ENCODE assay signal across 18 cellular contexts in the genomic region with DNA sequence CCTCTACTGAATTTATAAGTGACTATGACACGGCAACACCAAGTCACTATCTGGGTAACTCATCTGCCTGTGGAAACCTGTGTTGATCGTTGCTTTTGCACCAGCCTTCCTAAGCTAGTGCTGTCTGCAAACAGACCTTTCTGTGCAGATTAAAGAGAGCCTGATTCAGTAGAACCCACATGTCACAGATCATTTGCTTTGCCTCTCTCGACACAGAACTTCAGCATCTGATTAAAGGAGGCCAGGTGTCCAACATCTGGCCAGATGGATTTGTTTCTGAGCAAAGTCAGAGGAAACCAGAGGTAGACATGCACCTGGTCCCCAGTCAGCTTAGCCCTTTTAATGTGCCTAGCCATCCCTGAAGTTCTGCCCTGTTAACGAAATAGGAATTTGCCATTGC.
A peak's percentile ranks its signal among the peaks of the same experiment; 100 is the strongest.
DNase-seq lines count a peak whose midpoint lies in the region; ATAC-seq and TF ChIP-seq lines count a peak whose summit lies in the region.
"Had no signal": no experiment of that assay in that cellular context is flagged by ENCODE, and none has a peak within 500 bp of the region (broad histone marks: within the 10 kb centered on the region; RNA-seq: fewer than 3 reads in every experiment).

No MANE protein-coding gene starts in this region.

- DNase-seq in NCI-H526 treated with DMSO at 0.1 percent for 48 hours (lab: John Stamatoyannopoulos, UW) (peak; percentile 9), NCI-H146 treated with DMSO at 0.1 percent for 48 hours (lab: John Stamatoyannopoulos, UW; ENCODE audit: unreplicated experiment) (no peak), KBM-7 (no peak)
- DNase-seq: activated CD4-positive, alpha-beta T cell treated with anti-CD3 and anti-CD28 coated beads, Interleukin-2, amount 50 U/mL, for 1 hour; activated T-cell treated with anti-CD3 and anti-CD28 coated beads, Interleukin-2, amount 50 U/mL, for 4 hours; BE2C; foreskin fibroblast; lower lobe of right lung; naive B cell; NCI-H1930; NK-92 treated with Interleukin-12 subunit alpha and Interleukin-12 subunit beta, amount 100 ng/mL, for 24 hours; testis had no signal

- in situ Hi-C loops in KBM-7 (cut with MboI; ENCODE audit: low pct_unique_long_range_greater_than_20kb, low sequenced_read_pairs) = no loop called here

- peak; percentile 46 for ATAC-seq in GM18870 (IDR thresholded peaks at IDR 0.05; ENCODE audit: unreplicated experiment)
- peak; percentile 58 for ATAC-seq in GM21447 (IDR thresholded peaks at IDR 0.05; ENCODE audit: unreplicated experiment)
- peak; percentile 59 for ATAC-seq in HG02943 (IDR thresholded peaks at IDR 0.05; ENCODE audit: low read depth, unreplicated experiment)
- ATAC-seq in GM21737 (IDR thresholded peaks at IDR 0.05; ENCODE audit: unreplicated experiment) = no peak
- no peak for ATAC-seq in SK-N-SH treated with all-trans-retinoic acid at 6 μM for 48 hours
- ATAC-seq: activated T-cell treated with anti-CD3 and anti-CD28 coated beads, Interleukin-2, amount 50 U/mL, for 4 hours; HCT116; lower lobe of right lung had no signal

TF ChIP-seq in SK-N-SH treated with all-trans-retinoic acid at 6 μM for 48 hours, 23 proteins besides CTCF, POLR2A, EP300 and RAD21:
- TF ChIP-seq, protein P1, sequence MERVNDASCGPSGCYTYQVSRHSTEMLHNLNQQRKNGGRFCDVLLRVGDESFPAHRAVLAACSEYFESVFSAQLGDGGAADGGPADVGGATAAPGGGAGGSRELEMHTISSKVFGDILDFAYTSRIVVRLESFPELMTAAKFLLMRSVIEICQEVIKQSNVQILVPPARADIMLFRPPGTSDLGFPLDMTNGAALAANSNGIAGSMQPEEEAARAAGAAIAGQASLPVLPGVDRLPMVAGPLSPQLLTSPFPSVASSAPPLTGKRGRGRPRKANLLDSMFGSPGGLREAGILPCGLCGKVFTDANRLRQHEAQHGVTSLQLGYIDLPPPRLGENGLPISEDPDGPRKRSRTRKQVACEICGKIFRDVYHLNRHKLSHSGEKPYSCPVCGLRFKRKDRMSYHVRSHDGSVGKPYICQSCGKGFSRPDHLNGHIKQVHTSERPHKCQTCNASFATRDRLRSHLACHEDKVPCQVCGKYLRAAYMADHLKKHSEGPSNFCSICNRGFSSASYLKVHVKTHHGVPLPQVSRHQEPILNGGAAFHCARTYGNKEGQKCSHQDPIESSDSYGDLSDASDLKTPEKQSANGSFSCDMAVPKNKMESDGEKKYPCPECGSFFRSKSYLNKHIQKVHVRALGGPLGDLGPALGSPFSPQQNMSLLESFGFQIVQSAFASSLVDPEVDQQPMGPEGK (CRISPR knock-in tag; IDR thresholded peaks at IDR 0.05; ENCODE audit: borderline replicate concordance) = no peak
- TF ChIP-seq CSDC2 (CRISPR knock-in tag; IDR thresholded peaks at IDR 0.05) (no peak), ARNTL (CRISPR knock-in tag; IDR thresholded peaks at IDR 0.05; ENCODE audit: borderline replicate concordance, low read depth) (no peak), BACH2 (CRISPR knock-in tag; IDR thresholded peaks at IDR 0.05; ENCODE audit: borderline replicate concordance) (no peak), ZFP30 (CRISPR knock-in tag; IDR thresholded peaks at IDR 0.05) (no peak), TOX (CRISPR knock-in tag; IDR thresholded peaks at IDR 0.05; ENCODE audit: borderline replicate concordance) (no peak), GLIS3 (CRISPR knock-in tag; IDR thresholded peaks at IDR 0.05) (no peak), SNAI2 (CRISPR knock-in tag; IDR thresholded peaks at IDR 0.05) (no peak), PPARA (CRISPR knock-in tag; IDR thresholded peaks at IDR 0.05; ENCODE audit: borderline replicate concordance) (no peak), TCF4 (CRISPR knock-in tag; IDR thresholded peaks at IDR 0.05; ENCODE audit: borderline replicate concordance) (no peak), ZFP3 (CRISPR knock-in tag; IDR thresholded peaks at IDR 0.05) (no peak)
- TF ChIP-seq, protein P2, sequence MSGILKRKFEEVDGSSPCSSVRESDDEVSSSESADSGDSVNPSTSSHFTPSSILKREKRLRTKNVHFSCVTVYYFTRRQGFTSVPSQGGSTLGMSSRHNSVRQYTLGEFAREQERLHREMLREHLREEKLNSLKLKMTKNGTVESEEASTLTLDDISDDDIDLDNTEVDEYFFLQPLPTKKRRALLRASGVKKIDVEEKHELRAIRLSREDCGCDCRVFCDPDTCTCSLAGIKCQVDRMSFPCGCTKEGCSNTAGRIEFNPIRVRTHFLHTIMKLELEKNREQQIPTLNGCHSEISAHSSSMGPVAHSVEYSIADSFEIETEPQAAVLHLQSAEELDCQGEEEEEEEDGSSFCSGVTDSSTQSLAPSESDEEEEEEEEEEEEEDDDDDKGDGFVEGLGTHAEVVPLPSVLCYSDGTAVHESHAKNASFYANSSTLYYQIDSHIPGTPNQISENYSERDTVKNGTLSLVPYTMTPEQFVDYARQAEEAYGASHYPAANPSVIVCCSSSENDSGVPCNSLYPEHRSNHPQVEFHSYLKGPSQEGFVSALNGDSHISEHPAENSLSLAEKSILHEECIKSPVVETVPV (CRISPR knock-in tag; IDR thresholded peaks at IDR 0.05) = no peak
- TF ChIP-seq, protein P3, sequence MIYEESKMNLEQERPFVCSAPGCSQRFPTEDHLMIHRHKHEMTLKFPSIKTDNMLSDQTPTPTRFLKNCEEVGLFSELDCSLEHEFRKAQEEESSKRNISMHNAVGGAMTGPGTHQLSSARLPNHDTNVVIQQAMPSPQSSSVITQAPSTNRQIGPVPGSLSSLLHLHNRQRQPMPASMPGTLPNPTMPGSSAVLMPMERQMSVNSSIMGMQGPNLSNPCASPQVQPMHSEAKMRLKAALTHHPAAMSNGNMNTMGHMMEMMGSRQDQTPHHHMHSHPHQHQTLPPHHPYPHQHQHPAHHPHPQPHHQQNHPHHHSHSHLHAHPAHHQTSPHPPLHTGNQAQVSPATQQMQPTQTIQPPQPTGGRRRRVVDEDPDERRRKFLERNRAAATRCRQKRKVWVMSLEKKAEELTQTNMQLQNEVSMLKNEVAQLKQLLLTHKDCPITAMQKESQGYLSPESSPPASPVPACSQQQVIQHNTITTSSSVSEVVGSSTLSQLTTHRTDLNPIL (CRISPR knock-in tag; IDR thresholded peaks at IDR 0.05; ENCODE audit: low read depth) = no peak
- TF ChIP-seq, protein P4, sequence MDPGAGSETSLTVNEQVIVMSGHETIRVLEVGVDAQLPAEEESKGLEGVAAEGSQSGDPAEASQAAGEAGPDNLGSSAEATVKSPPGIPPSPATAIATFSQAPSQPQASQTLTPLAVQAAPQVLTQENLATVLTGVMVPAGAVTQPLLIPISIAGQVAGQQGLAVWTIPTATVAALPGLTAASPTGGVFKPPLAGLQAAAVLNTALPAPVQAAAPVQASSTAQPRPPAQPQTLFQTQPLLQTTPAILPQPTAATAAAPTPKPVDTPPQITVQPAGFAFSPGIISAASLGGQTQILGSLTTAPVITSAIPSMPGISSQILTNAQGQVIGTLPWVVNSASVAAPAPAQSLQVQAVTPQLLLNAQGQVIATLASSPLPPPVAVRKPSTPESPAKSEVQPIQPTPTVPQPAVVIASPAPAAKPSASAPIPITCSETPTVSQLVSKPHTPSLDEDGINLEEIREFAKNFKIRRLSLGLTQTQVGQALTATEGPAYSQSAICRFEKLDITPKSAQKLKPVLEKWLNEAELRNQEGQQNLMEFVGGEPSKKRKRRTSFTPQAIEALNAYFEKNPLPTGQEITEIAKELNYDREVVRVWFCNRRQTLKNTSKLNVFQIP (CRISPR knock-in tag; IDR thresholded peaks at IDR 0.05; ENCODE audit: borderline replicate concordance, low read depth) = no peak

Comparison
In these comparisons a context has a peak if more than half of its experiments do, and no peak if none do; other contexts are left out.
1. ATAC-seq: peak in GM18870 (single experiment), GM21447 (single experiment) and HG02943 (single experiment); none in GM21737 (single experiment) and SK-N-SH treated with all-trans-retinoic acid at 6 μM for 48 hours (single experiment).